Comparison of ENCODE assay signal across 1 cellular context in the genomic region with DNA sequence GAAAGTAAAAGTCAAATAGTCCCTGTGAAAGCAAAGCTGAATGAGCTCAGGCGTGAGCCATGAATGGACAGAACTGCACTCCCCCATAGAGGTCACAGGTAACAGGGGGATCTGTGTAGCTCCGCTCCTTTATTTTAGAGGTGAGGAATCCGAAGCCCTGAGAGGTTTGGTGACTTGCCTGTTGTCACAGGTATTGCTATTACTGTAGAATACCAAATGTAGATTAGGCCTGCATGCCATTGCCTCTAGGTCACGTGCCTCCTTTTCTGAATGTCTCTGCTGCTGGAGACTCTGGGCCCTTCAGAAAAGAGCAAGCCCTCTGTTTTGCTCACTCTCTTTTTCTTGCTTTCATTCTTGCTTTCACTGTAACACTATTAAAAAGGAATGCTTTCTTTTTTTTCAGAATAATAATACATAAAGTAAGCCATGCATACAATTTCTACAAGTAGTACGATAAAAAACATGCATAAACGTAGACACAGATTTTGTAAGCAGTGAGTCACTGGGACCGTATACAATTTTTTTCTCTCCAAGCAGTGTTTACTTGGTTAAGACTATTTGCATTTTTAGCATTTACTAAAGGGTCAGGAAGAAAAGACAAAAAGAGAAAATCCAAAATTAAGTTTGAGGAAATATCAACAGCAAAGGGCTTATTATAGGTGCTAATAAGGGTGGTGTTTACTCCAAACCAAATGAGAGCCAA.
TF ChIP-seq lines count a peak whose summit lies in the region.

No MANE protein-coding gene starts in this region.

TF ChIP-seq in GM23338, 12 proteins besides CTCF, POLR2A, EP300 and RAD21 (continued from another document):
- TF ChIP-seq, protein P1, sequence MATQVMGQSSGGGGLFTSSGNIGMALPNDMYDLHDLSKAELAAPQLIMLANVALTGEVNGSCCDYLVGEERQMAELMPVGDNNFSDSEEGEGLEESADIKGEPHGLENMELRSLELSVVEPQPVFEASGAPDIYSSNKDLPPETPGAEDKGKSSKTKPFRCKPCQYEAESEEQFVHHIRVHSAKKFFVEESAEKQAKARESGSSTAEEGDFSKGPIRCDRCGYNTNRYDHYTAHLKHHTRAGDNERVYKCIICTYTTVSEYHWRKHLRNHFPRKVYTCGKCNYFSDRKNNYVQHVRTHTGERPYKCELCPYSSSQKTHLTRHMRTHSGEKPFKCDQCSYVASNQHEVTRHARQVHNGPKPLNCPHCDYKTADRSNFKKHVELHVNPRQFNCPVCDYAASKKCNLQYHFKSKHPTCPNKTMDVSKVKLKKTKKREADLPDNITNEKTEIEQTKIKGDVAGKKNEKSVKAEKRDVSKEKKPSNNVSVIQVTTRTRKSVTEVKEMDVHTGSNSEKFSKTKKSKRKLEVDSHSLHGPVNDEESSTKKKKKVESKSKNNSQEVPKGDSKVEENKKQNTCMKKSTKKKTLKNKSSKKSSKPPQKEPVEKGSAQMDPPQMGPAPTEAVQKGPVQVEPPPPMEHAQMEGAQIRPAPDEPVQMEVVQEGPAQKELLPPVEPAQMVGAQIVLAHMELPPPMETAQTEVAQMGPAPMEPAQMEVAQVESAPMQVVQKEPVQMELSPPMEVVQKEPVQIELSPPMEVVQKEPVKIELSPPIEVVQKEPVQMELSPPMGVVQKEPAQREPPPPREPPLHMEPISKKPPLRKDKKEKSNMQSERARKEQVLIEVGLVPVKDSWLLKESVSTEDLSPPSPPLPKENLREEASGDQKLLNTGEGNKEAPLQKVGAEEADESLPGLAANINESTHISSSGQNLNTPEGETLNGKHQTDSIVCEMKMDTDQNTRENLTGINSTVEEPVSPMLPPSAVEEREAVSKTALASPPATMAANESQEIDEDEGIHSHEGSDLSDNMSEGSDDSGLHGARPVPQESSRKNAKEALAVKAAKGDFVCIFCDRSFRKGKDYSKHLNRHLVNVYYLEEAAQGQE (IDR thresholded peaks at IDR 0.05; ENCODE audit: unreplicated experiment): no peak
